Comparison of ENCODE assay signal across 9 cellular contexts in the genomic region with DNA sequence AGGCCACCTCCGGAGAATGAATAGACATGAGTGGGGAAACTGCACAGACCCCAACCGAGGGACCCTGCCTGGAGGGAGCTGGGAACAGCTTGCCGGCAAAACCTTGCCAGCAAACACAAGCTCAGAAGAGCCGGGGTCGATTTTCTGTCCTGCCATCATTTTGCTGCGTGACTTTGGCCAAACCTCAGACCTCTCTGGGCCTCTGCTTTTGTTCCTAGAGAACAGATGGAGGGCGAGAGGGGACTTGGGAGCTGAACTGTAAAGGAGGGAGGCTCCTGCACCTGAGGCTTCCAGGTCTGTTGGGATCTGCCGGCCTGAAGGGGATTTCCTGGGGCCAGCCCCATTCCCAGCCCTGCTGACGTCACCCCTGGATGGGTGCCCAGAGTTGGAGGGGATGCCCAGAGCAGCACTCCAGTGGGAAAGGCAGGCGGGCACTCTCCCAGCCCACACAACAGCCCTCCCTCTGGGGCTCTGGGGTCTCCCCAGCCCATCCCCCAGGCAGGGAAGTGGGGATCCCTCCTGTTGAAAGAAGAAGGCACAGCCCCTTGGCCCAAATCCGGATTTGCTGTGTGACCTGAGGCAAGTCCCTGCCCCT. TPM values are rescaled to one million over a fixed set of nuclear protein-coding genes. Genes with fewer than 3 reads are reported as not detected.
A peak's percentile ranks its signal among the peaks of the same experiment; 100 is the strongest.
DNase-seq lines count a peak whose midpoint lies in the region; ATAC-seq and TF ChIP-seq lines count a peak whose summit lies in the region.
"Had no signal": no experiment of that assay in that cellular context is flagged by ENCODE, and none has a peak within 500 bp of the region (broad histone marks: within the 10 kb centered on the region; RNA-seq: fewer than 3 reads in every experiment).

No MANE protein-coding gene starts in this region.

- no peak overlapping the region for H3K9ac ChIP-seq in GM23248

- no peak overlapping the region for H2AFZ ChIP-seq in GM23248

- TF ChIP-seq EP300 in sigmoid colon (IDR thresholded peaks at IDR 0.05), result no peak

- ATAC-seq in Panc1 (peak; percentile 83), foreskin keratinocyte (peak; percentile 90)

- no TSS peak for BruUV-seq in Panc1 (replicated peaks; lab: Mats Ljungman, UMichigan)

- H3K4me2 ChIP-seq in GM23248 (ENCODE audit: unreplicated experiment), result no peak overlapping the region

- TF ChIP-seq POLR2A in sigmoid colon (IDR thresholded peaks at IDR 0.05), result no peak

- in situ Hi-C loops in GM23248 (cut with MboI) (no loop called here), Panc1 (cut with HindIII; ENCODE audit: low pct_unique_long_range_greater_than_20kb, low sequenced_read_pairs) (no loop called here)

- WGBS in GM23248 (ENCODE audit: low coverage in 1 of 2, low lambda C conversion rate in 2 of 2, missing lambda C conversion rate in 2 of 2), 2 experiments, result 50 to 51% methylated on average over 10 to 11 of the region's 11 CpGs
- WGBS in sigmoid colon, 2 donors, result 24 to 57% methylated on average over 11 of the region's 11 CpGs

- H3K27me3 ChIP-seq in GM23248 (replicated peaks; ENCODE audit: insufficient read depth), result no peaks in the 10 kb centered on the region
- H3K27me3 ChIP-seq in Panc1 (ENCODE audit: control insufficient read depth, insufficient read depth, low read length), result no peaks in the 10 kb centered on the region
- H3K27me3 ChIP-seq in foreskin keratinocyte, result no peaks in the 10 kb centered on the region
- H3K27me3 ChIP-seq in sigmoid colon, result no peaks in the 10 kb centered on the region

- intact Hi-C loops in Panc1 (cut with micrococcal nuclease; ENCODE audit: unreplicated experiment), result no loop called here
- intact Hi-C loops in sigmoid colon (cut with DNase I), result no loop called here

- no peaks in the 10 kb centered on the region for H3F3A ChIP-seq in GM23248 (ENCODE audit: insufficient read depth)

- no peaks in the 10 kb centered on the region for H3K79me2 ChIP-seq in GM23248 (ENCODE audit: insufficient read depth)

- TF ChIP-seq CTCF in Panc1 (IDR thresholded peaks at IDR 0.05) (no peak), foreskin keratinocyte (conservative IDR thresholded peaks at IDR 0.05) (no peak), sigmoid colon (IDR thresholded peaks at IDR 0.05) (no peak)

- no peaks in the 10 kb centered on the region for H3K9me2 ChIP-seq in GM23248 (ENCODE audit: insufficient read depth)

- H3K9me3 ChIP-seq in GM23248 (ENCODE audit: low read depth), result no peaks in the 10 kb centered on the region
- no peaks in the 10 kb centered on the region for H3K9me3 ChIP-seq in Panc1 (ENCODE audit: control insufficient read depth, insufficient read depth, low read depth, low read length)
- H3K9me3 ChIP-seq in sigmoid colon, result no peaks in the 10 kb centered on the region

- no peaks in the 10 kb centered on the region for H4K20me1 ChIP-seq in GM23248 (ENCODE audit: insufficient read depth)

- DNase-seq in GM23248 (peak; percentile 55), Panc1 (ENCODE audit: low read depth, low spot score) (no peak), foreskin keratinocyte (peak; percentile 86 to 93), sigmoid colon (peak; percentile 86), cerebellar nuclear complex (lab: John Stamatoyannopoulos, UW) (no peak), middle frontal gyrus (ENCODE audit: extremely low spot score, low spot score) (no peak), SKM-1 (lab: John Stamatoyannopoulos, UW; ENCODE audit: unreplicated experiment) (no peak)
- no peak for DNase-seq in activated effector memory CD4-positive, alpha-beta T cell treated with Interleukin-2 at 50 U/mL for 16 hours

- H3K4me1 ChIP-seq in GM23248 (ENCODE audit: insufficient read depth) (peaks cover 8% of the 10 kb centered on the region; the same call in 1 of the 2 replicates), Panc1 (ENCODE audit: control insufficient read depth, insufficient read depth, low read length) (peaks cover 12% of the 10 kb centered on the region), foreskin keratinocyte (peaks cover 24% of the 10 kb centered on the region), sigmoid colon (peaks cover 0 to 28% (median 19%) of the 10 kb centered on the region in 4 donors)

- CTCF ChIA-PET in Panc1 (lab: Charles Lee), result no interaction called here

- H3K36me3 ChIP-seq in GM23248 (ENCODE audit: low read depth) (no peaks in the 10 kb centered on the region), Panc1 (ENCODE audit: control insufficient read depth, insufficient read depth, low read length) (no peaks in the 10 kb centered on the region), sigmoid colon (no peaks in the 10 kb centered on the region)

- POLR2A ChIA-PET in Panc1 (lab: Charles Lee), result no interaction called here

- H3K27ac ChIP-seq in GM23248, result no peak overlapping the region
- H3K27ac ChIP-seq in Panc1 (ENCODE audit: low read length), result peak overlapping the region; percentile 8; the same call in 1 of the 2 replicates
- peak overlapping the region; percentile 98 for H3K27ac ChIP-seq in foreskin keratinocyte
- peak overlapping the region in 3 of 4 donors; percentile 15 to 53 (median 43) for H3K27ac ChIP-seq in sigmoid colon
- H3K27ac ChIP-seq: VCaP had no signal

- no peak overlapping the region for H3K4me3 ChIP-seq in GM23248
- H3K4me3 ChIP-seq in Panc1 (ENCODE audit: low read depth in 2 of 2, low read length in 2 of 2), result no peak overlapping the region; a peak in 1 of 4 replicates
- H3K4me3 ChIP-seq in sigmoid colon, result no peak overlapping the region

RNA-seq across cellular contexts. Expression of gene SYNPO, which starts 40.4 kb away (rescaled TPM):
- total RNA-seq in GM23248 (2014; rRNA removed; shearing (Covaris generic)), result 6.1 and 7.7 TPM in 2 replicates
- polyA plus RNA-seq in GM23248 (2016; fragmentation: Nextera tagmentation; extraction: Ambion mirVana), result 5.6 and 6.3 TPM in 2 replicates
- total RNA-seq in Panc1 (2021; ENCODE audit: unreplicated experiment), result 82.8 TPM
- polyA plus RNA-seq in Panc1 (2012; ENCODE audit: insufficient read length), result 66.3 TPM
- total RNA-seq in foreskin keratinocyte, result 8.8 and 10.1 TPM in 2 replicates
- 6.9 and 7.0 TPM in 2 replicates for polyA plus RNA-seq in foreskin keratinocyte
- total RNA-seq in sigmoid colon, result 10 to 100 TPM in 2 of 4 donors, 1 to 10 TPM in 2; 7.1 to 23.5 (median 11.1) TPM
- polyA plus RNA-seq in sigmoid colon, result 10 to 100 TPM; 18.6 to 30.1 (median 28.9) TPM

Comparison
In these comparisons a context has a peak if more than half of its experiments do, and no peak if none do; other contexts are left out.
1. DNase-seq: peak in GM23248 (single experiment), foreskin keratinocyte (2 of 2) and sigmoid colon (single experiment); none in Panc1 (single experiment), cerebellar nuclear complex (0 of 2), middle frontal gyrus (single experiment), SKM-1 (single experiment) and activated effector memory CD4-positive, alpha-beta T cell treated with Interleukin-2 at 50 U/mL for 16 hours (single experiment).